ENCODE assay signal across 1 cellular context in the genomic region with DNA sequence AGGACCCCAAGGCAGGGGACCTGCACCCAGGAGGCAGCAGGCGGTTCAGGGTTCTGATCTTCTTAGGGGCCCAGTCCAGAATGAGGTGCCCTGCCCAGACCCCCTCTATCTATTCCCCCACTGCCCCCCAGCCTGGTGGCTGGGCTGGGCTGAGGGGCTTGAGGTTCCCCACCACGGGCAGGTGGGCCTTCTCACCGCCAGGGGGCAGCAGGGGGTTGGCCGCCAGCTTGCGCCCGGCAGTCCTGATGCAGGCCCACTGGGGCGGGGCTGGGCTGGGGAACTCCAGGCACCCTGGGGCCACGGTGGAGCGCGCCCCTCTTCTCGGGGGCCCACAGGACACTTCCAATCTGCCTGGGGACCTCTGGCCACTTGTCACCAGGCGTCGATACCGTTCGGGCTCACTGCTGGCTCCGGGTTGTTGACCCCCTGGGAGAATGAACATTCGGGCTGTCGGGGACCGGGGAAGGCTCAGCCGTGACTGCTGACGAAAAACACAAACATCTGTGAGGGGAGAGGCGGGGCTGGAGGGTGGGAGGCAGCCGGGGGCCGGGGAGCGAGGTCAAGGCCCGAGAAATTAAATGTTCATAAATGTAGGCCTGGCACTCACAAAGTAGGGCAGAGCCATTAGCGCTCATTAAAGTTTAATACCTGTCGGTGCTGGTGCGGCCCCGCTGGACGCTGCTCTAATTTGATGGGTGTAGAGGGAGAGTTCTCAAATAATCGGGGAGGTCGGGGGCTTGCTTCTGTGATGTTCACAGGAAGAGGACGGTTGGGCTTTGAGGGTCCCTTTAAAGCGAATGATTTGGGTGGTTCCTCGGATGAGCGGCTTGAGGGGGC.
A peak's percentile ranks its signal among the peaks of the same experiment; 100 is the strongest.
TF ChIP-seq lines count a peak whose summit lies in the region.

No MANE protein-coding gene starts in this region.

TF ChIP-seq in K562, 482 proteins besides CTCF, POLR2A, EP300 and RAD21 (continued from another document and continues in another):
- TF ChIP-seq, protein P1, sequence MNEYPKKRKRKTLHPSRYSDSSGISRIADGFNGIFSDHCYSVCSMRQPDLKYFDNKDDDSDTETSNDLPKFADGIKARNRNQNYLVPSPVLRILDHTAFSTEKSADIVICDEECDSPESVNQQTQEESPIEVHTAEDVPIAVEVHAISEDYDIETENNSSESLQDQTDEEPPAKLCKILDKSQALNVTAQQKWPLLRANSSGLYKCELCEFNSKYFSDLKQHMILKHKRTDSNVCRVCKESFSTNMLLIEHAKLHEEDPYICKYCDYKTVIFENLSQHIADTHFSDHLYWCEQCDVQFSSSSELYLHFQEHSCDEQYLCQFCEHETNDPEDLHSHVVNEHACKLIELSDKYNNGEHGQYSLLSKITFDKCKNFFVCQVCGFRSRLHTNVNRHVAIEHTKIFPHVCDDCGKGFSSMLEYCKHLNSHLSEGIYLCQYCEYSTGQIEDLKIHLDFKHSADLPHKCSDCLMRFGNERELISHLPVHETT (CRISPR knock-in tag; conservative IDR thresholded peaks at IDR 0.05 in 1 of 2, IDR thresholded peaks at IDR 0.05 in 1 of 2): no peak
- TF ChIP-seq ZNF121 (CRISPR knock-in tag; conservative IDR thresholded peaks at IDR 0.05) (no peak), ZNF253 (CRISPR knock-in tag; conservative IDR thresholded peaks at IDR 0.05) (no peak), SMARCA5 (IDR thresholded peaks at IDR 0.05) (no peak), CBFA2T3 (IDR thresholded peaks at IDR 0.05) (no peak), HNRNPUL1 (IDR thresholded peaks at IDR 0.05; ENCODE audit: low read length) (no peak), MAZ (CRISPR knock-in tag; conservative IDR thresholded peaks at IDR 0.05 in 1 of 2, IDR thresholded peaks at IDR 0.05 in 1 of 2) (peak; percentile 31 to 92; a peak in 3 of 4 replicates), ZNF76 (CRISPR knock-in tag; IDR thresholded peaks at IDR 0.05; ENCODE audit: borderline replicate concordance) (no peak), SMARCA4 (IDR thresholded peaks at IDR 0.05) (no peak), ZNF584 (CRISPR knock-in tag; IDR thresholded peaks at IDR 0.05; ENCODE audit: low read depth) (no peak), ZFP36 (IDR thresholded peaks at IDR 0.05; ENCODE audit: low read depth, low read length, partially characterized antibody) (no peak), JUNB (CRISPR knock-in tag; conservative IDR thresholded peaks at IDR 0.05) (no peak), ZNF239 (CRISPR knock-in tag; IDR thresholded peaks at IDR 0.05) (no peak), HMG20B (CRISPR knock-in tag; IDR thresholded peaks at IDR 0.05) (no peak), NR4A1 (CRISPR knock-in tag; IDR thresholded peaks at IDR 0.05) (no peak), NR4A1 (tag; IDR thresholded peaks at IDR 0.05) (no peak), ZNF282 (CRISPR knock-in tag; IDR thresholded peaks at IDR 0.05) (no peak), ZNF695 (CRISPR knock-in tag; IDR thresholded peaks at IDR 0.05) (no peak), CCNT2 (IDR thresholded peaks at IDR 0.05; ENCODE audit: borderline replicate concordance, extremely low read depth, insufficient read length, low read depth, low read length) (peak; percentile 65), KLF10 (CRISPR knock-in tag; IDR thresholded peaks at IDR 0.05) (no peak), ZKSCAN3 (CRISPR knock-in tag; IDR thresholded peaks at IDR 0.05) (no peak), ZNF24 (IDR thresholded peaks at IDR 0.05) (no peak), ZNF561 (CRISPR knock-in tag; conservative IDR thresholded peaks at IDR 0.05) (no peak), BHLHE40 (IDR thresholded peaks at IDR 0.05; ENCODE audit: low read length) (peak; percentile 66), HEY1 (CRISPR knock-in tag; IDR thresholded peaks at IDR 0.05; ENCODE audit: borderline replicate concordance) (no peak), HMGN3 (IDR thresholded peaks at IDR 0.05; ENCODE audit: borderline replicate concordance, extremely low read depth, insufficient read length, low read depth, low read length) (peak; percentile 66), MCM5 (IDR thresholded peaks at IDR 0.05; ENCODE audit: low read depth) (no peak), CHD2 (IDR thresholded peaks at IDR 0.05; ENCODE audit: low read depth, low read length) (no peak), ETV5 (CRISPR knock-in tag; IDR thresholded peaks at IDR 0.05; ENCODE audit: low read depth) (no peak), ZBTB7A (IDR thresholded peaks at IDR 0.05; ENCODE audit: borderline replicate concordance, control insufficient read depth, low read depth, low read length) (peak; percentile 98), HSF4 (CRISPR knock-in tag; IDR thresholded peaks at IDR 0.05; ENCODE audit: borderline replicate concordance) (no peak), DPF2 (IDR thresholded peaks at IDR 0.05) (no peak), ZNF324 (CRISPR knock-in tag; IDR thresholded peaks at IDR 0.05) (no peak), ZNF431 (CRISPR knock-in tag; IDR thresholded peaks at IDR 0.05) (no peak)
- TF ChIP-seq, protein P2, sequence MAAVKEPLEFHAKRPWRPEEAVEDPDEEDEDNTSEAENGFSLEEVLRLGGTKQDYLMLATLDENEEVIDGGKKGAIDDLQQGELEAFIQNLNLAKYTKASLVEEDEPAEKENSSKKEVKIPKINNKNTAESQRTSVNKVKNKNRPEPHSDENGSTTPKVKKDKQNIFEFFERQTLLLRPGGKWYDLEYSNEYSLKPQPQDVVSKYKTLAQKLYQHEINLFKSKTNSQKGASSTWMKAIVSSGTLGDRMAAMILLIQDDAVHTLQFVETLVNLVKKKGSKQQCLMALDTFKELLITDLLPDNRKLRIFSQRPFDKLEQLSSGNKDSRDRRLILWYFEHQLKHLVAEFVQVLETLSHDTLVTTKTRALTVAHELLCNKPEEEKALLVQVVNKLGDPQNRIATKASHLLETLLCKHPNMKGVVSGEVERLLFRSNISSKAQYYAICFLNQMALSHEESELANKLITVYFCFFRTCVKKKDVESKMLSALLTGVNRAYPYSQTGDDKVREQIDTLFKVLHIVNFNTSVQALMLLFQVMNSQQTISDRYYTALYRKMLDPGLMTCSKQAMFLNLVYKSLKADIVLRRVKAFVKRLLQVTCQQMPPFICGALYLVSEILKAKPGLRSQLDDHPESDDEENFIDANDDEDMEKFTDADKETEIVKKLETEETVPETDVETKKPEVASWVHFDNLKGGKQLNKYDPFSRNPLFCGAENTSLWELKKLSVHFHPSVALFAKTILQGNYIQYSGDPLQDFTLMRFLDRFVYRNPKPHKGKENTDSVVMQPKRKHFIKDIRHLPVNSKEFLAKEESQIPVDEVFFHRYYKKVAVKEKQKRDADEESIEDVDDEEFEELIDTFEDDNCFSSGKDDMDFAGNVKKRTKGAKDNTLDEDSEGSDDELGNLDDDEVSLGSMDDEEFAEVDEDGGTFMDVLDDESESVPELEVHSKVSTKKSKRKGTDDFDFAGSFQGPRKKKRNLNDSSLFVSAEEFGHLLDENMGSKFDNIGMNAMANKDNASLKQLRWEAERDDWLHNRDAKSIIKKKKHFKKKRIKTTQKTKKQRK (IDR thresholded peaks at IDR 0.05; ENCODE audit: borderline replicate concordance, low read depth, low read length): no peak
- TF ChIP-seq, protein P3, sequence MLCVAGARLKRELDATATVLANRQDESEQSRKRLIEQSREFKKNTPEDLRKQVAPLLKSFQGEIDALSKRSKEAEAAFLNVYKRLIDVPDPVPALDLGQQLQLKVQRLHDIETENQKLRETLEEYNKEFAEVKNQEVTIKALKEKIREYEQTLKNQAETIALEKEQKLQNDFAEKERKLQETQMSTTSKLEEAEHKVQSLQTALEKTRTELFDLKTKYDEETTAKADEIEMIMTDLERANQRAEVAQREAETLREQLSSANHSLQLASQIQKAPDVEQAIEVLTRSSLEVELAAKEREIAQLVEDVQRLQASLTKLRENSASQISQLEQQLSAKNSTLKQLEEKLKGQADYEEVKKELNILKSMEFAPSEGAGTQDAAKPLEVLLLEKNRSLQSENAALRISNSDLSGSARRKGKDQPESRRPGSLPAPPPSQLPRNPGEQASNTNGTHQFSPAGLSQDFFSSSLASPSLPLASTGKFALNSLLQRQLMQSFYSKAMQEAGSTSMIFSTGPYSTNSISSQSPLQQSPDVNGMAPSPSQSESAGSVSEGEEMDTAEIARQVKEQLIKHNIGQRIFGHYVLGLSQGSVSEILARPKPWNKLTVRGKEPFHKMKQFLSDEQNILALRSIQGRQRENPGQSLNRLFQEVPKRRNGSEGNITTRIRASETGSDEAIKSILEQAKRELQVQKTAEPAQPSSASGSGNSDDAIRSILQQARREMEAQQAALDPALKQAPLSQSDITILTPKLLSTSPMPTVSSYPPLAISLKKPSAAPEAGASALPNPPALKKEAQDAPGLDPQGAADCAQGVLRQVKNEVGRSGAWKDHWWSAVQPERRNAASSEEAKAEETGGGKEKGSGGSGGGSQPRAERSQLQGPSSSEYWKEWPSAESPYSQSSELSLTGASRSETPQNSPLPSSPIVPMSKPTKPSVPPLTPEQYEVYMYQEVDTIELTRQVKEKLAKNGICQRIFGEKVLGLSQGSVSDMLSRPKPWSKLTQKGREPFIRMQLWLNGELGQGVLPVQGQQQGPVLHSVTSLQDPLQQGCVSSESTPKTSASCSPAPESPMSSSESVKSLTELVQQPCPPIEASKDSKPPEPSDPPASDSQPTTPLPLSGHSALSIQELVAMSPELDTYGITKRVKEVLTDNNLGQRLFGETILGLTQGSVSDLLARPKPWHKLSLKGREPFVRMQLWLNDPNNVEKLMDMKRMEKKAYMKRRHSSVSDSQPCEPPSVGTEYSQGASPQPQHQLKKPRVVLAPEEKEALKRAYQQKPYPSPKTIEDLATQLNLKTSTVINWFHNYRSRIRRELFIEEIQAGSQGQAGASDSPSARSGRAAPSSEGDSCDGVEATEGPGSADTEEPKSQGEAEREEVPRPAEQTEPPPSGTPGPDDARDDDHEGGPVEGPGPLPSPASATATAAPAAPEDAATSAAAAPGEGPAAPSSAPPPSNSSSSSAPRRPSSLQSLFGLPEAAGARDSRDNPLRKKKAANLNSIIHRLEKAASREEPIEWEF (CRISPR knock-in tag; IDR thresholded peaks at IDR 0.05): no peak
- TF ChIP-seq, protein P4, sequence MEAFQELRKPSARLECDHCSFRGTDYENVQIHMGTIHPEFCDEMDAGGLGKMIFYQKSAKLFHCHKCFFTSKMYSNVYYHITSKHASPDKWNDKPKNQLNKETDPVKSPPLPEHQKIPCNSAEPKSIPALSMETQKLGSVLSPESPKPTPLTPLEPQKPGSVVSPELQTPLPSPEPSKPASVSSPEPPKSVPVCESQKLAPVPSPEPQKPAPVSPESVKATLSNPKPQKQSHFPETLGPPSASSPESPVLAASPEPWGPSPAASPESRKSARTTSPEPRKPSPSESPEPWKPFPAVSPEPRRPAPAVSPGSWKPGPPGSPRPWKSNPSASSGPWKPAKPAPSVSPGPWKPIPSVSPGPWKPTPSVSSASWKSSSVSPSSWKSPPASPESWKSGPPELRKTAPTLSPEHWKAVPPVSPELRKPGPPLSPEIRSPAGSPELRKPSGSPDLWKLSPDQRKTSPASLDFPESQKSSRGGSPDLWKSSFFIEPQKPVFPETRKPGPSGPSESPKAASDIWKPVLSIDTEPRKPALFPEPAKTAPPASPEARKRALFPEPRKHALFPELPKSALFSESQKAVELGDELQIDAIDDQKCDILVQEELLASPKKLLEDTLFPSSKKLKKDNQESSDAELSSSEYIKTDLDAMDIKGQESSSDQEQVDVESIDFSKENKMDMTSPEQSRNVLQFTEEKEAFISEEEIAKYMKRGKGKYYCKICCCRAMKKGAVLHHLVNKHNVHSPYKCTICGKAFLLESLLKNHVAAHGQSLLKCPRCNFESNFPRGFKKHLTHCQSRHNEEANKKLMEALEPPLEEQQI (IDR thresholded peaks at IDR 0.05): no peak
- TF ChIP-seq, protein P5, sequence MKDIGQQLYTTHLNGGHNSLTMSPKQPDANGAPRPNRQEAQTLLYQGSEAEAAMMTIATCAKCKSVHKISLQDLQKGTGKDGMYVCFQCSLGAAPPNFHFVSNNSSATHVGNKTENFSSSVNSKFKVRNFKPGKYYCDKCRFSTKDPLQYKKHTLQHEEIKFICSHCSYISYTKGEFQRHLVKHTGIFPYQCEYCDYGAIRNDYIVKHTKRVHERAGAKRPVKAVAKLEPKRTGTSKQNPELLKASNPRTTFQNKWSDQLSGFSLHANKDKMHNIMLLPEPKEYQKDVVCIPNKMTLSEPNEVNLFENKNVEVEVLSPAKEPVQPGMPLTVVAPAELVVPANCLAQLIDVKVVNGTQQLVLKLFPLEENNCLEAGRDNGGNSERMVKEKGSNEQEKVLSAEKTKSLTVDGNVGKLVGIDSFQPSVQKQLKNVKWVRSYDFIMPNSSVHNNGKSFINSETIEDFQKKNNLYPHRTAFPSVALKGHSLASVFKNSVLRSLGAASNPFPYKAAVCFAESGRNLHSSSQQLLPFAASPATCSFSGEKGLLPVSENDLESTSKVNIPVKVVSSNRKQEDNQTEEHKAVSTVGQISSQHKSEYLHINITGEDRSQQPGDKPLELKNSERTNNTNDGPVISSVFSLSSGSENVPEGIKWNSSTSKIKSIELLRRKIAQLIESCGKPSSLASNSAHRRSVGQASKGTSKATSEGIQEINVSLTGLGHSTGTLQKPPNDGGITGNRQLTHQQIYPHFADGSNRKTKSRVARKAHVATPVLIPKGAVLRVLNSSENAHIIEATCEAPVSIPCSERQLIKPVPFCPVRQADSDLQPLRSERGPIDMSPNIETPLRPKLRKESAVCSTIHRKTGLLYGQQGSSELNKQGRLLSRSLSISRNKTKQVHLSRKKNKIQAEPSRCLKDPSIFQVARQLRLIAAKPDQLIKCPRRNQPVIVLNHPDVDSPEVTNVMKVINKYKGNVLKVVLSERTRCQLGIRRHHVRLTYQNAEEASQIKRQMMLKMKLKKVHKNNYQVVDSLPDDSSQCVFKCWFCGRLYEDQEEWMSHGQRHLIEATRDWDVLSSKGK (CRISPR knock-in tag; IDR thresholded peaks at IDR 0.05): no peak
- TF ChIP-seq, protein P6, sequence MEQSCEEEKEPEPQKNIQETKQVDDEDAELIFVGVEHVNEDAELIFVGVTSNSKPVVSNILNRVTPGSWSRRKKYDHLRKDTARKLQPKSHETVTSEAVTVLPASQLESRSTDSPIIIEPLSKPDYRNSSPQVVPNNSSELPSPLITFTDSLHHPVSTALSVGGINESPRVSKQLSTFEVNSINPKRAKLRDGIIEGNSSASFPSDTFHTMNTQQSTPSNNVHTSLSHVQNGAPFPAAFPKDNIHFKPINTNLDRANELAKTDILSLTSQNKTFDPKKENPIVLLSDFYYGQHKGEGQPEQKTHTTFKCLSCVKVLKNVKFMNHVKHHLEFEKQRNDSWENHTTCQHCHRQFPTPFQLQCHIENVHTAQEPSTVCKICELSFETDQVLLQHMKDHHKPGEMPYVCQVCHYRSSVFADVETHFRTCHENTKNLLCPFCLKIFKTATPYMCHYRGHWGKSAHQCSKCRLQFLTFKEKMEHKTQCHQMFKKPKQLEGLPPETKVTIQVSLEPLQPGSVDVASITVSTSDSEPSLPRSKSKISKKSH (CRISPR knock-in tag; IDR thresholded peaks at IDR 0.05): no peak
- TF ChIP-seq, protein P7, sequence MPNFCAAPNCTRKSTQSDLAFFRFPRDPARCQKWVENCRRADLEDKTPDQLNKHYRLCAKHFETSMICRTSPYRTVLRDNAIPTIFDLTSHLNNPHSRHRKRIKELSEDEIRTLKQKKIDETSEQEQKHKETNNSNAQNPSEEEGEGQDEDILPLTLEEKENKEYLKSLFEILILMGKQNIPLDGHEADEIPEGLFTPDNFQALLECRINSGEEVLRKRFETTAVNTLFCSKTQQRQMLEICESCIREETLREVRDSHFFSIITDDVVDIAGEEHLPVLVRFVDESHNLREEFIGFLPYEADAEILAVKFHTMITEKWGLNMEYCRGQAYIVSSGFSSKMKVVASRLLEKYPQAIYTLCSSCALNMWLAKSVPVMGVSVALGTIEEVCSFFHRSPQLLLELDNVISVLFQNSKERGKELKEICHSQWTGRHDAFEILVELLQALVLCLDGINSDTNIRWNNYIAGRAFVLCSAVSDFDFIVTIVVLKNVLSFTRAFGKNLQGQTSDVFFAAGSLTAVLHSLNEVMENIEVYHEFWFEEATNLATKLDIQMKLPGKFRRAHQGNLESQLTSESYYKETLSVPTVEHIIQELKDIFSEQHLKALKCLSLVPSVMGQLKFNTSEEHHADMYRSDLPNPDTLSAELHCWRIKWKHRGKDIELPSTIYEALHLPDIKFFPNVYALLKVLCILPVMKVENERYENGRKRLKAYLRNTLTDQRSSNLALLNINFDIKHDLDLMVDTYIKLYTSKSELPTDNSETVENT (CRISPR knock-in tag; IDR thresholded peaks at IDR 0.05): no peak; the same call in 1 of the 2 replicates
